In the genomic region with DNA sequence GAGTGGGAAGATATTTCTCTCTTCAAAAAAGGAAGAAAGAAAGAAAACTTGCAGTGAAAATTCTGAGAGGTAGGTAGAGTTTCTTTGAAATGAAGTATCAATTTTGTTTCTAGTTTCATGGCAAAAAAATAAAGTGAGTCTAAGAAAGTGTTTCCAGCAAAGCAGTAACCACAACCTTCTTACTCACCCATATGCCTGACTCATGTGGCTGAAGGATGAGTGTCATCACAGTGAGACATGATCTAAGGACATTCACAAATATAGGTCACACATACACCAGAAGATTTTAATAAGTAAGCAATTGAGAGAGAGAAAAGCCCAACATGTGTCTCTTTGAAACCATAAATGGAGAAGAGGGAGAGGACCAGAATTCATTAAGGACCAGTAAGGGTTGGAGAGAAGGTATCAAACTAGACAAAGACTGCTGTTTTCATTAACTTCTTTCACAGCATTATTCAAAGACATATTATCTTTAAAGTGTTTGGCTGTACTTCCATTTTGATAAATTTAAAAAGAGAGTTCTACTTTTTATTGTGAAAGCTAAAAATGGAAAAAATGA, we compare ENCODE assay signal across 9 cellular contexts.
DNase-seq lines count a peak whose midpoint lies in the region; ATAC-seq and TF ChIP-seq lines count a peak whose summit lies in the region.
"Had no signal": no experiment of that assay in that cellular context is flagged by ENCODE, and none has a peak within 500 bp of the region (broad histone marks: within the 10 kb centered on the region; RNA-seq: fewer than 3 reads in every experiment).

No MANE protein-coding gene starts in this region.

- ATAC-seq in GM18517 (IDR thresholded peaks at IDR 0.05; ENCODE audit: unreplicated experiment), result peak; percentile 99
- ATAC-seq in GM21786 (IDR thresholded peaks at IDR 0.05; ENCODE audit: unreplicated experiment), result peak; percentile 95
- ATAC-seq: K562 had no signal

- TF ChIP-seq POLR2A in prostate gland (IDR thresholded peaks at IDR 0.05), result no peak

- H3K4me1 ChIP-seq in prostate gland (replicated peaks), result no peaks in the 10 kb centered on the region

- H3K27ac ChIP-seq in prostate gland (no peak overlapping the region), dorsolateral prefrontal cortex (no peak overlapping the region)

- no peaks in the 10 kb centered on the region for H3K27me3 ChIP-seq in prostate gland (replicated peaks; ENCODE audit: insufficient read depth)
- H3K27me3 ChIP-seq in dorsolateral prefrontal cortex, result no peaks in the 10 kb centered on the region

- H3K4me3 ChIP-seq in foreskin fibroblast (ENCODE audit: low read depth in 1 of 2, low read length in 2 of 2) (no peak overlapping the region), prostate gland (no peak overlapping the region), dorsolateral prefrontal cortex (no peak overlapping the region)
- H3K4me3 ChIP-seq: K562 had no signal

- intact Hi-C loops in prostate gland (cut with DNase I) (no loop called here), dorsolateral prefrontal cortex (cut with DNase I) (loop anchor here in 1 of 2 donors (10.0 kb wide), 1 partner anchor 1146 kb away; no protein-coding TSS in a partner anchor)

- DNase-seq in HS-27A (ENCODE audit: low read depth), result peak; percentile 26
- DNase-seq in foreskin fibroblast, result peak; percentile 64 to 85
- DNase-seq in anterior cingulate cortex (lab: John Stamatoyannopoulos, UW), result no peak
- DNase-seq in prostate gland (ENCODE audit: low spot score), result no peak
- DNase-seq in dorsolateral prefrontal cortex, result no peak
- DNase-seq in NCI-H446 treated with DMSO at 0.1 percent for 48 hours (lab: John Stamatoyannopoulos, UW), result no peak

- H3K36me3 ChIP-seq in prostate gland, result no peaks in the 10 kb centered on the region

- no peak for TF ChIP-seq CTCF in foreskin fibroblast (IDR thresholded peaks at IDR 0.05; ENCODE audit: low read depth, low read length)
- TF ChIP-seq CTCF in prostate gland (IDR thresholded peaks at IDR 0.05), result no peak
- no peak for TF ChIP-seq CTCF in dorsolateral prefrontal cortex (IDR thresholded peaks at IDR 0.05 in 54 of 56, conservative IDR thresholded peaks at IDR 0.05 in 2 of 56; ENCODE audit: low read depth in 1 of 56, partially characterized antibody in 56 of 56)

- no peaks in the 10 kb centered on the region for H3K9me3 ChIP-seq in prostate gland

Comparison
In these comparisons a context has a peak if more than half of its experiments do, and no peak if none do; other contexts are left out.
1. DNase-seq: peak in HS-27A (single experiment) and foreskin fibroblast (2 of 2); none in anterior cingulate cortex (0 of 58), prostate gland (single experiment), dorsolateral prefrontal cortex (0 of 10) and NCI-H446 treated with DMSO at 0.1 percent for 48 hours (single experiment).